Comparison of ENCODE assay signal across 40 cellular contexts in genomic region chr15:88852476-88852875, GRCh38. TPM values are rescaled to one million over a fixed set of nuclear protein-coding genes. Genes with fewer than 3 reads are reported as not detected.
DNase-seq lines count a peak whose midpoint lies in the region; ATAC-seq, FAIRE-seq and TF ChIP-seq lines count a peak whose summit lies in the region.
"Had no signal": no experiment of that assay in that cellular context is flagged by ENCODE, and none has a peak within 500 bp of the region (broad histone marks: within the 10 kb centered on the region; RNA-seq: fewer than 3 reads in every experiment).

No MANE protein-coding gene starts in this region.

- ATAC-seq in natural killer cell treated with Interleukin-12 subunit alpha and Interleukin-12 subunit beta and Interleukin-15 and Interleukin-18, amount 100 ng/mL, for 72 hours, result no peak
- no peak for ATAC-seq in natural killer cell
- no peak for ATAC-seq in K562
- ATAC-seq: CD8-positive, alpha-beta T cell had no signal

- H3K9ac ChIP-seq in K562 (ENCODE audit: insufficient read depth in 1 of 2, low read depth in 2 of 2, low read length in 2 of 2), result no peak overlapping the region
- H3K9ac ChIP-seq: BLaER1; BLaER1 treated with 17β-estradiol and CSF1 and Interleukin-3, amounts not matched to agents 10 nM and 100 nM had no signal

- H4K20me1 ChIP-seq in K562 (replicated peaks; ENCODE audit: control insufficient read depth, insufficient read depth, low read length), result no peaks in the 10 kb centered on the region
- no peaks in the 10 kb centered on the region for H4K20me1 ChIP-seq in osteoblast (ENCODE audit: insufficient read depth, low read length)
- H4K20me1 ChIP-seq: BLaER1; BLaER1 treated with 17β-estradiol and CSF1 and Interleukin-3, amounts not matched to agents 10 nM and 100 nM had no signal

- in situ Hi-C loops in K562 (cut with MboI), result no loop called here

- no peak overlapping the region for H3K27ac Mint-ChIP-seq in natural killer cell treated with Interleukin-12 subunit alpha and Interleukin-12 subunit beta and Interleukin-15 and Interleukin-18, amount 100 ng/mL, for 72 hours
- no peak overlapping the region for H3K27ac Mint-ChIP-seq in natural killer cell
- H3K27ac Mint-ChIP-seq: B cell; CD14-positive monocyte; CD4-positive, alpha-beta memory T cell; CD4-positive, alpha-beta T cell; CD4-positive, CD25-positive, alpha-beta regulatory T cell; CD8-positive, alpha-beta memory T cell; CD8-positive, alpha-beta T cell had no signal

- H3K9me1 ChIP-seq in K562 (ENCODE audit: control insufficient read depth, insufficient read depth, low read length), result no peaks in the 10 kb centered on the region

- TF ChIP-seq RAD21 in K562 (CRISPR knock-in tag; conservative IDR thresholded peaks at IDR 0.05 in 1 of 2, IDR thresholded peaks at IDR 0.05 in 1 of 2), result no peak

- H3K27ac ChIP-seq in HEK293 (ENCODE audit: extremely low read depth, low read depth, low read length) (no peak overlapping the region), K562 (ENCODE audit: extremely low read depth, low read depth, low read length) (no peak overlapping the region), osteoblast (ENCODE audit: low read depth, low read length) (no peak overlapping the region)
- H3K27ac ChIP-seq: 22Rv1; A549; BLaER1; BLaER1 treated with 17β-estradiol and CSF1 and Interleukin-3, amounts not matched to agents 10 nM and 100 nM; C4-2B had no signal

- no peak for TF ChIP-seq EP300 in K562 (IDR thresholded peaks at IDR 0.05; ENCODE audit: low read length)

- TF ChIP-seq POLR2A in K562 (conservative IDR thresholded peaks at IDR 0.05), result no peak

- H3K4me2 ChIP-seq in K562 (ENCODE audit: insufficient read depth, low read length), result no peak overlapping the region
- H3K4me2 ChIP-seq in osteoblast (ENCODE audit: insufficient read depth, low read length), result no peak overlapping the region
- H3K4me2 ChIP-seq: A549; BLaER1; BLaER1 treated with 17β-estradiol and CSF1 and Interleukin-3, amounts not matched to agents 10 nM and 100 nM had no signal

- CTCF ChIA-PET in HEK293 (lab: Yijun Ruan, JAX), result no interaction called here
- CTCF ChIA-PET in K562 (lab: Yijun Ruan, JAX; ENCODE audit: low intra/inter-chr PET ratio), result no interaction called here

- no TSS peak for BruUV-seq in K562 (replicated peaks; lab: Mats Ljungman, UMichigan)

- H3K4me1 ChIP-seq in HEK293 (ENCODE audit: control insufficient read depth, insufficient read depth, low read length) (no peaks in the 10 kb centered on the region), K562 (replicated peaks in 1 of 2; ENCODE audit: control insufficient read depth in 2 of 2, insufficient read depth in 2 of 2, low read length in 2 of 2) (peaks cover 0 to 5% of the 10 kb centered on the region in 2 experiments; a peak in 1 of 5 replicates), osteoblast (ENCODE audit: insufficient read depth, low read length) (no peaks in the 10 kb centered on the region)
- H3K4me1 ChIP-seq: A549; BE2C; BLaER1; BLaER1 treated with 17β-estradiol and CSF1 and Interleukin-3, amounts not matched to agents 10 nM and 100 nM; Caco-2 had no signal

- intact Hi-C loops in natural killer cell (cut with micrococcal nuclease) (no loop called here), K562 (cut with micrococcal nuclease) (no loop called here)

- H3K9me3 Mint-ChIP-seq in natural killer cell treated with Interleukin-12 subunit alpha and Interleukin-12 subunit beta and Interleukin-15 and Interleukin-18, amount 100 ng/mL, for 72 hours, result peaks cover 4% of the 10 kb centered on the region
- H3K9me3 Mint-ChIP-seq in natural killer cell, result peaks cover 0 to 3% of the 10 kb centered on the region in 2 donors
- H3K9me3 Mint-ChIP-seq: CD4-positive, alpha-beta T cell had no signal

- no peaks in the 10 kb centered on the region for H3K36me3 ChIP-seq in HEK293 (ENCODE audit: control insufficient read depth in 2 of 2, insufficient read depth in 1 of 2, low read length in 2 of 2)
- no peaks in the 10 kb centered on the region for H3K36me3 ChIP-seq in K562 (ENCODE audit: control insufficient read depth, insufficient read depth, low read length)
- H3K36me3 ChIP-seq in osteoblast (ENCODE audit: insufficient read depth, low read length), result no peaks in the 10 kb centered on the region
- H3K36me3 ChIP-seq: BE2C; BLaER1; BLaER1 treated with 17β-estradiol and CSF1 and Interleukin-3, amounts not matched to agents 10 nM and 100 nM had no signal

- no peak overlapping the region for H3K4me3 Mint-ChIP-seq in natural killer cell treated with Interleukin-12 subunit alpha and Interleukin-12 subunit beta and Interleukin-15 and Interleukin-18, amount 100 ng/mL, for 72 hours
- H3K4me3 Mint-ChIP-seq in natural killer cell, result no peak overlapping the region
- H3K4me3 Mint-ChIP-seq: B cell; CD14-positive monocyte; CD4-positive, alpha-beta memory T cell; CD4-positive, alpha-beta T cell; CD4-positive, CD25-positive, alpha-beta regulatory T cell; CD8-positive, alpha-beta memory T cell; CD8-positive, alpha-beta T cell had no signal

- DNase-seq in natural killer cell treated with Interleukin-12 subunit alpha and Interleukin-12 subunit beta and Interleukin-15 and Interleukin-18, amount 100 ng/mL, for 72 hours (ENCODE audit: low spot score), result peak; percentile 25
- DNase-seq in natural killer cell (no peak), K562 (ENCODE audit: extremely low read depth in 1 of 4, low spot score in 3 of 4) (no peak), osteoblast (ENCODE audit: insufficient read length, low spot score, missing footprints) (peak; percentile 25), frontal cortex (ENCODE audit: low spot score in 2 of 2) (no peak), NCI-H146 (lab: John Stamatoyannopoulos, UW) (no peak), NCI-H446 treated with DMSO at 0.1 percent for 48 hours (lab: John Stamatoyannopoulos, UW) (no peak)
- DNase-seq: 8988T; ACHN; AML-193; BE2C; C1 segment of cervical spinal cord; Caco-2; Calu3; CD4-positive, alpha-beta memory T cell; CD4-positive, alpha-beta T cell; CD4-positive, CD25-positive, alpha-beta regulatory T cell; CD8-positive, alpha-beta memory T cell; CD8-positive, alpha-beta T cell; COR-L47; DMS 273 treated with DMSO at 0.1 percent for 48 hours; DMS153; DMS53; DMS79; DMS79 treated with DMSO at 0.1 percent for 48 hours; DND-41; EL had no signal

- peaks cover 14 to 16% of the 10 kb centered on the region in 2 donors for H3K27me3 Mint-ChIP-seq in natural killer cell treated with Interleukin-12 subunit alpha and Interleukin-12 subunit beta and Interleukin-15 and Interleukin-18, amount 100 ng/mL, for 72 hours
- peaks cover 3 to 9% of the 10 kb centered on the region in 2 donors for H3K27me3 Mint-ChIP-seq in natural killer cell (ENCODE audit: low read depth in 2 of 2)

- H3K9me3 ChIP-seq in HEK293 (ENCODE audit: control insufficient read depth, insufficient read depth, low read depth, low read length) (no peaks in the 10 kb centered on the region; the same call in 1 of the 2 replicates), K562 (replicated peaks; ENCODE audit: control insufficient read depth, insufficient read depth, low read depth, low read length) (no peaks in the 10 kb centered on the region), osteoblast (ENCODE audit: low read depth, low read length) (no peaks in the 10 kb centered on the region)
- H3K9me3 ChIP-seq: BE2C had no signal

- POLR2A ChIA-PET in HEK293 (lab: Yijun Ruan, JAX), result no interaction called here
- POLR2A ChIA-PET in K562 (lab: Yijun Ruan, JAX), result no interaction called here

- H3K79me2 ChIP-seq in K562 (ENCODE audit: control insufficient read depth, insufficient read depth, low read length), result no peaks in the 10 kb centered on the region
- H3K79me2 ChIP-seq in osteoblast (ENCODE audit: insufficient read depth, low read length), result no peaks in the 10 kb centered on the region

- H2AFZ ChIP-seq in K562 (ENCODE audit: low read depth, low read length) (no peak overlapping the region), osteoblast (ENCODE audit: low read length) (no peak overlapping the region)

- TF ChIP-seq CTCF in natural killer cell (IDR thresholded peaks at IDR 0.05) (no peak), HEK293 (tag by site-specific recombination; IDR thresholded peaks at IDR 0.05) (no peak), K562 (IDR thresholded peaks at IDR 0.05 in 2 of 3, conservative IDR thresholded peaks at IDR 0.05 in 1 of 3; ENCODE audit: insufficient read depth in 2 of 3, low read depth in 1 of 3, low read length in 3 of 3) (no peak), osteoblast (IDR thresholded peaks at IDR 0.05; ENCODE audit: extremely low read depth, low read depth, low read length) (no peak)

- H3K4me3 ChIP-seq in HEK293 (ENCODE audit: low read depth, low read length) (no peak overlapping the region), K562 (no peak overlapping the region), osteoblast (ENCODE audit: insufficient read depth, low read length) (no peak overlapping the region)
- H3K4me3 ChIP-seq: A549; BLaER1; BLaER1 treated with 17β-estradiol and CSF1 and Interleukin-3, amounts not matched to agents 10 nM and 100 nM had no signal

- no peak for FAIRE-seq in K562 (lab: Jason Lieb, UNC)
- no peak for FAIRE-seq in frontal cortex (lab: Jason Lieb, UNC)
- FAIRE-seq: A204.1, A549, D721Med had no signal

- H3K27me3 ChIP-seq in K562 (ENCODE audit: control insufficient read depth in 2 of 2, insufficient read depth in 2 of 2, low read length in 2 of 2) (peaks cover 5 to 22% of the 10 kb centered on the region in 2 experiments), osteoblast (ENCODE audit: insufficient read depth, low read length) (peaks cover 10% of the 10 kb centered on the region)
- H3K27me3 ChIP-seq: BLaER1; BLaER1 treated with 17β-estradiol and CSF1 and Interleukin-3, amounts not matched to agents 10 nM and 100 nM had no signal

- peaks cover 6% of the 10 kb centered on the region for H3K36me3 Mint-ChIP-seq in natural killer cell treated with Interleukin-12 subunit alpha and Interleukin-12 subunit beta and Interleukin-15 and Interleukin-18, amount 100 ng/mL, for 72 hours
- no peaks in the 10 kb centered on the region for H3K36me3 Mint-ChIP-seq in natural killer cell
- H3K36me3 Mint-ChIP-seq: CD14-positive monocyte; CD4-positive, CD25-positive, alpha-beta regulatory T cell; CD8-positive, alpha-beta T cell had no signal

- H3K4me1 Mint-ChIP-seq in natural killer cell treated with Interleukin-12 subunit alpha and Interleukin-12 subunit beta and Interleukin-15 and Interleukin-18, amount 100 ng/mL, for 72 hours (ENCODE audit: low read depth in 2 of 2), result no peaks in the 10 kb centered on the region
- no peaks in the 10 kb centered on the region for H3K4me1 Mint-ChIP-seq in natural killer cell
- H3K4me1 Mint-ChIP-seq: B cell; CD14-positive monocyte; CD4-positive, alpha-beta memory T cell; CD4-positive, CD25-positive, alpha-beta regulatory T cell; CD8-positive, alpha-beta memory T cell had no signal

RNA-seq across cellular contexts. Expression of gene HAPLN3, which starts 42.9 kb away (rescaled TPM):
- 100 to 1,000 TPM; 138 to 203 TPM for total RNA-seq in natural killer cell treated with Interleukin-12 subunit alpha and Interleukin-12 subunit beta and Interleukin-15 and Interleukin-18, amount 100 ng/mL, for 72 hours
- total RNA-seq in natural killer cell (10 to 100 TPM; 10.1 to 10.8 (median 10.4) TPM), K562 (2014; rRNA removed) (1.9 and 2.1 TPM in 2 replicates), K562 (2014; rRNA removed; fragmentation: Illumina TruSeq; extraction: Trizol) (0.35 and 0.36 TPM in 2 replicates), K562 (2015; rRNA removed; fragmentation: Illumina TruSeq; extraction: Trizol) (0.65 and 1.0 TPM in 2 replicates), K562 (2021) (1.9 and 2.4 TPM in 2 replicates), osteoblast (14.7 and 18.8 TPM in 2 replicates), frontal cortex (4.1 TPM)
- 5.6 and 9.6 TPM in 2 replicates for total RNA-seq in K562 (2011; cell fraction: chromatin; rRNA removed; ENCODE audit: low replicate concordance)
- total RNA-seq in K562 (2011; cell fraction: nucleolus; rRNA removed), result 6.2 and 6.8 TPM in 2 replicates
- 4.9 and 5.9 TPM in 2 replicates for total RNA-seq in K562 (2011; cell fraction: nucleoplasm; rRNA removed)
- polyA plus RNA-seq in K562 (2011; rRNA removed) (0.71 and 2.1 TPM in 2 replicates), K562 (2014; fragmentation: Illumina TruSeq; extraction: Trizol) (0.59 and 1.00 TPM in 2 replicates), K562 (2014; fragmentation: Nextera tagmentation; extraction: Ambion mirVana) (under 1 TPM; 0.04 to 0.06 TPM), K562 (2014; rRNA removed) (2.0 and 3.4 TPM in 2 replicates)
- 1.4 and 2.3 TPM in 2 replicates for polyA plus RNA-seq in K562 (2011; cell fraction: cytosol; rRNA removed)
- polyA plus RNA-seq in K562 (2011; cell fraction: nucleus; rRNA removed), result 9.4 and 14.2 TPM in 2 replicates
- polyA plus RNA-seq in K562 (2012), result 1.6 and 4.0 TPM in 2 replicates
- polyA minus RNA-seq in K562 (2011; rRNA and poly(A)+ RNA removed), result 0.77 and 0.99 TPM in 2 replicates
- 2.5 TPM in 1 of 2 replicates, not detected in the other for polyA minus RNA-seq in K562 (2011; cell fraction: cytosol; rRNA and poly(A)+ RNA removed)
- polyA minus RNA-seq in K562 (2011; cell fraction: nucleus; rRNA and poly(A)+ RNA removed), result 1.1 and 1.8 TPM in 2 replicates

RNA-seq across cellular contexts. Expression of gene ACAN, which starts 49.2 kb away (rescaled TPM):
- total RNA-seq in natural killer cell treated with Interleukin-12 subunit alpha and Interleukin-12 subunit beta and Interleukin-15 and Interleukin-18, amount 100 ng/mL, for 72 hours, result under 1 TPM in 1 of 2 donors, not detected in 1; 0.05 TPM
- total RNA-seq in natural killer cell (not detected), K562 (2014; rRNA removed) (not detected in 2 replicates), K562 (2014; rRNA removed; fragmentation: Illumina TruSeq; extraction: Trizol) (not detected in 2 replicates), K562 (2015; rRNA removed; fragmentation: Illumina TruSeq; extraction: Trizol) (not detected in 2 replicates), K562 (2021) (not detected in 2 replicates), osteoblast (4.7 and 12.7 TPM in 2 replicates), frontal cortex (0.41 TPM)
- not detected in 2 replicates for total RNA-seq in K562 (2011; cell fraction: chromatin; rRNA removed; ENCODE audit: low replicate concordance)
- not detected in 2 replicates for total RNA-seq in K562 (2011; cell fraction: nucleolus; rRNA removed)
- not detected in 2 replicates for total RNA-seq in K562 (2011; cell fraction: nucleoplasm; rRNA removed)
- polyA plus RNA-seq in K562 (2011; rRNA removed) (not detected in 2 replicates), K562 (2014; fragmentation: Illumina TruSeq; extraction: Trizol) (not detected in 2 replicates), K562 (2014; fragmentation: Nextera tagmentation; extraction: Ambion mirVana) (not detected), K562 (2014; rRNA removed) (not detected in 2 replicates)
- polyA plus RNA-seq in K562 (2011; cell fraction: cytosol; rRNA removed), result not detected in 2 replicates
- polyA plus RNA-seq in K562 (2011; cell fraction: nucleus; rRNA removed), result not detected in 2 replicates
- not detected in 2 replicates for polyA plus RNA-seq in K562 (2012)
- not detected in 2 replicates for polyA minus RNA-seq in K562 (2011; rRNA and poly(A)+ RNA removed)
- not detected in 2 replicates for polyA minus RNA-seq in K562 (2011; cell fraction: cytosol; rRNA and poly(A)+ RNA removed)
- not detected in 2 replicates for polyA minus RNA-seq in K562 (2011; cell fraction: nucleus; rRNA and poly(A)+ RNA removed)
- total RNA-seq: A172; A673; B cell; Caco-2; Calu3; CD4-positive, alpha-beta memory T cell; CD4-positive, alpha-beta T cell; CD4-positive, CD25-positive, alpha-beta regulatory T cell; CD8-positive, alpha-beta memory T cell; CD8-positive, alpha-beta T cell; Daoy had no signal
- polyA plus RNA-seq: CD14-positive monocyte; CD8-positive, alpha-beta memory T cell had no signal

Comparison
In these comparisons a context has a peak if more than half of its experiments do, and no peak if none do; other contexts are left out.
1. DNase-seq: peak in natural killer cell treated with Interleukin-12 subunit alpha and Interleukin-12 subunit beta and Interleukin-15 and Interleukin-18, amount 100 ng/mL, for 72 hours (single experiment) and osteoblast (single experiment); none in natural killer cell (single experiment), K562 (0 of 4), frontal cortex (0 of 2), NCI-H146 (single experiment) and NCI-H446 treated with DMSO at 0.1 percent for 48 hours (single experiment).